1 cellular context compared by ENCODE assay signal in genomic region chr12:51388066-51388799, GRCh38.
TF ChIP-seq lines count a peak whose summit lies in the region.

No MANE protein-coding gene starts in this region.

TF ChIP-seq in IMR-90, 13 proteins besides CTCF, POLR2A, EP300 and RAD21:
- TF ChIP-seq MAZ (IDR thresholded peaks at IDR 0.05; ENCODE audit: borderline replicate concordance, low read depth, low read length) (no peak), SMC3 (IDR thresholded peaks at IDR 0.05; ENCODE audit: low read depth, low read length) (no peak), RFX5 (IDR thresholded peaks at IDR 0.05; ENCODE audit: low read depth, low read length) (no peak), CEBPB (IDR thresholded peaks at IDR 0.05; ENCODE audit: low read depth, low read length) (peak; percentile 64; the same call in 1 of the 2 replicates), USF2 (IDR thresholded peaks at IDR 0.05; ENCODE audit: low read depth, low read length) (no peak), FOS (IDR thresholded peaks at IDR 0.05; ENCODE audit: low read depth, low read length) (no peak), CHD1 (IDR thresholded peaks at IDR 0.05; ENCODE audit: low read depth, low read length) (no peak), ELK1 (IDR thresholded peaks at IDR 0.05; ENCODE audit: borderline replicate concordance, low read depth, low read length) (no peak), RCOR1 (IDR thresholded peaks at IDR 0.05; ENCODE audit: insufficient replicate concordance, low read length) (no peak), MXI1 (IDR thresholded peaks at IDR 0.05; ENCODE audit: borderline replicate concordance, low read depth, low read length) (no peak), NFE2L2 (IDR thresholded peaks at IDR 0.05; ENCODE audit: low read depth, low read length) (peak; percentile 43; the same call in 1 of the 2 replicates), MAFK (IDR thresholded peaks at IDR 0.05; ENCODE audit: low read depth, low read length) (no peak), BHLHE40 (IDR thresholded peaks at IDR 0.05; ENCODE audit: low read depth, low read length) (no peak)
TF ChIP-seq in IMR-90: peak in this region for 2.
